13 cellular contexts compared by ENCODE assay signal in genomic region chr1:153984125-153984899, GRCh38. TPM values are rescaled to one million over a fixed set of nuclear protein-coding genes. Genes with fewer than 3 reads are reported as not detected.
A peak's percentile ranks its signal among the peaks of the same experiment; 100 is the strongest.
DNase-seq lines count a peak whose midpoint lies in the region; ATAC-seq and TF ChIP-seq lines count a peak whose summit lies in the region.
"Had no signal": no experiment of that assay in that cellular context is flagged by ENCODE, and none has a peak within 500 bp of the region (broad histone marks: within the 10 kb centered on the region; RNA-seq: fewer than 3 reads in every experiment).

No MANE protein-coding gene starts in this region.

- peak overlapping the region; percentile 94 for H3K4me3 Mint-ChIP-seq in endodermal cell

- ATAC-seq in activated CD4-positive, CD25-positive, alpha-beta regulatory T cell treated with anti-CD3 and anti-CD28 coated beads, Interleukin-2, amount 50 U/mL, for 24 hours = no peak
- ATAC-seq in GM18858 (IDR thresholded peaks at IDR 0.05; ENCODE audit: unreplicated experiment) = no peak
- ATAC-seq: T-cell had no signal

- peaks cover 22% of the 10 kb centered on the region for H3K36me3 ChIP-seq in endodermal cell (ENCODE audit: control insufficient read depth, insufficient read depth, low read length)
- peaks cover 11% of the 10 kb centered on the region for H3K36me3 ChIP-seq in neuron (ENCODE audit: insufficient read depth, low read length)

- H3K36me3 Mint-ChIP-seq in endodermal cell (ENCODE audit: low read depth) = peaks cover 24% of the 10 kb centered on the region
- H3K36me3 Mint-ChIP-seq: IgD-negative memory B cell, T-cell had no signal

- intact Hi-C loops in lower leg skin (cut with DNase I; ENCODE audit: low total_unique reads) = loop anchor here (10.0 kb wide), 1 partner anchor 470 kb away; no protein-coding TSS in a partner anchor

- H3K27me3 Mint-ChIP-seq in endodermal cell (ENCODE audit: insufficient read depth) = no peaks in the 10 kb centered on the region
- H3K27me3 Mint-ChIP-seq: IgD-negative memory B cell had no signal

- H3K27ac Mint-ChIP-seq in endodermal cell = no peak overlapping the region
- H3K27ac Mint-ChIP-seq: T-cell had no signal

- H3K4me1 Mint-ChIP-seq in endodermal cell = peaks cover 10% of the 10 kb centered on the region

- H3K27ac ChIP-seq in endodermal cell (ENCODE audit: low read depth, low read length) = no peak overlapping the region

- TF ChIP-seq CTCF in AG10803 (conservative IDR thresholded peaks at IDR 0.05; ENCODE audit: low read length) = no peak
- peak; percentile 0 for TF ChIP-seq CTCF in endodermal cell (conservative IDR thresholded peaks at IDR 0.05)
- no peak for TF ChIP-seq CTCF in lower leg skin (IDR thresholded peaks at IDR 0.05)

- DNase-seq in AG10803 (ENCODE audit: low read depth) (no peak), NAMALWA (ENCODE audit: low spot score) (peak; percentile 53), endodermal cell (no peak), lower leg skin (ENCODE audit: low spot score in 2 of 2) (no peak), GM19240 (ENCODE audit: insufficient read length, low spot score) (no peak)
- DNase-seq: DMS53; NCI-H510A; stimulated activated CD4-positive, alpha-beta T cell treated with anti-CD3 and anti-CD28 coated beads, Interleukin-15, amount 100 ng/mL, for 24 hours; T-cell had no signal

- no peak for TF ChIP-seq POLR2A in lower leg skin (IDR thresholded peaks at IDR 0.05)

- H3K4me1 ChIP-seq in endodermal cell (ENCODE audit: control insufficient read depth, insufficient read depth, low read length) (no peaks in the 10 kb centered on the region), neuron (ENCODE audit: insufficient read depth, low read length) (peaks cover 16% of the 10 kb centered on the region)

- H3K27me3 ChIP-seq in endodermal cell (ENCODE audit: control insufficient read depth, insufficient read depth, low read length, poor library complexity, severe bottlenecking) (no peaks in the 10 kb centered on the region), neuron (ENCODE audit: insufficient read depth, low read length) (no peaks in the 10 kb centered on the region)

- H3K4me3 ChIP-seq in AG10803 (ENCODE audit: low read length) (peak overlapping the region; percentile 94), endodermal cell (ENCODE audit: low read length) (peak overlapping the region; percentile 89), neuron (ENCODE audit: low read length) (peak overlapping the region; percentile 83), lower leg skin (ENCODE audit: low read depth, poor library complexity, severe bottlenecking) (no peak overlapping the region)

- no peak overlapping the region for H3K9ac ChIP-seq in endodermal cell (ENCODE audit: extremely low read depth, low read length, poor library complexity, severe bottlenecking)

- no peak overlapping the region for H2AFZ ChIP-seq in neuron (ENCODE audit: low read depth, low read length)

- WGBS in endodermal cell (ENCODE audit: insufficient coverage in 1 of 2, insufficient read length in 1 of 2), 2 experiments = 90 to 93% methylated on average over 3 to 6 of the region's 6 CpGs
- 60 to 70% methylated on average over 6 of the region's 6 CpGs for WGBS in lower leg skin, 2 donors

- no peaks in the 10 kb centered on the region for H3K9me3 ChIP-seq in endodermal cell (ENCODE audit: control insufficient read depth, low read length)
- no peaks in the 10 kb centered on the region for H3K9me3 ChIP-seq in neuron (ENCODE audit: low read length)

- H3K9me3 Mint-ChIP-seq in endodermal cell = no peaks in the 10 kb centered on the region
- H3K9me3 Mint-ChIP-seq: IgD-negative memory B cell, T-cell had no signal

RNA-seq across cellular contexts. Expression of gene RAB13, which starts 1.8 kb away (rescaled TPM):
- total RNA-seq in endodermal cell = 10 to 100 TPM; 80.3 to 97.1 TPM
- 83.7 TPM for polyA plus RNA-seq in endodermal cell (2013, experiment 1 of 2)
- 82.5 TPM for polyA plus RNA-seq in endodermal cell (2013, experiment 2 of 2)
- total RNA-seq in lower leg skin = 10 to 100 TPM; 15.6 to 29.4 (median 25.4) TPM
- polyA plus RNA-seq: IgD-negative memory B cell had no signal

RNA-seq across cellular contexts. Expression of gene RPS27, which starts 6.2 kb away (rescaled TPM):
- 1,000 to 10,000 TPM; 1,800 to 2,084 TPM for total RNA-seq in endodermal cell
- polyA plus RNA-seq in endodermal cell (2013, experiment 1 of 2) = 7,314 TPM
- 7,010 TPM for polyA plus RNA-seq in endodermal cell (2013, experiment 2 of 2)
- 1,000 to 10,000 TPM; 2,137 to 3,917 (median 3,283) TPM for total RNA-seq in lower leg skin

RNA-seq across cellular contexts. Expression of gene JTB, which starts 6.8 kb away (rescaled TPM):
- 10 to 100 TPM; 63.6 to 72.8 TPM for total RNA-seq in endodermal cell
- 79.1 TPM for polyA plus RNA-seq in endodermal cell (2013, experiment 1 of 2)
- 74.1 TPM for polyA plus RNA-seq in endodermal cell (2013, experiment 2 of 2)
- 100 to 1,000 TPM; 179 to 218 (median 201) TPM for total RNA-seq in lower leg skin

RNA-seq across cellular contexts. Expression of gene CREB3L4, which starts 16.6 kb away (rescaled TPM):
- 10 to 100 TPM; 15.6 to 23.9 TPM for total RNA-seq in endodermal cell
- polyA plus RNA-seq in endodermal cell (2013, experiment 1 of 2) = 24.4 TPM
- polyA plus RNA-seq in endodermal cell (2013, experiment 2 of 2) = 22.3 TPM
- 10 to 100 TPM; 18.7 to 25.5 (median 22.9) TPM for total RNA-seq in lower leg skin

RNA-seq across cellular contexts. Expression of gene SLC39A1, which starts 21.0 kb away (rescaled TPM):
- total RNA-seq in endodermal cell = 100 to 1,000 TPM; 129 to 154 TPM
- 97.1 TPM for polyA plus RNA-seq in endodermal cell (2013, experiment 1 of 2)
- 96.8 TPM for polyA plus RNA-seq in endodermal cell (2013, experiment 2 of 2)
- 100 to 1,000 TPM in 2 of 4 donors, 10 to 100 TPM in 2; 88.6 to 105 (median 98.8) TPM for total RNA-seq in lower leg skin
